ENCODE assay signal across 8 cellular contexts in genomic region chr15:82502700-82503339, GRCh38. TPM values are rescaled to one million over a fixed set of nuclear protein-coding genes. Genes with fewer than 3 reads are reported as not detected.
A peak's percentile ranks its signal among the peaks of the same experiment; 100 is the strongest.
DNase-seq lines count a peak whose midpoint lies in the region; ATAC-seq and TF ChIP-seq lines count a peak whose summit lies in the region.
"Not testable (repeated sequence)": the region's sequence is repeated elsewhere in the genome, so short reads cannot be mapped to it uniquely, and the experiment has no call there.

No MANE protein-coding gene starts in this region.

- H3K27ac Mint-ChIP-seq in CD4-positive, alpha-beta T cell; T-helper 2 cell treated with Interferon-gamma antibody and Interleukin-4, amounts not matched to agents 5 μg/mL and 100 μg/mL, for 36 hours; activated naive CD4-positive, alpha-beta T cell treated with anti-CD3 and anti-CD28 coated beads, Interleukin-2, amount 50 U/mL, for 72 hours: not testable (repeated sequence)

- H3K36me3 ChIP-seq in lung (ENCODE audit: control insufficient read depth in 2 of 2, insufficient read depth in 2 of 2, low read length in 2 of 2): not testable (repeated sequence)

- not testable (repeated sequence) for H3K36me3 Mint-ChIP-seq in CD4-positive, alpha-beta T cell (ENCODE audit: low read depth); T-helper 2 cell treated with Interferon-gamma antibody and Interleukin-4, amounts not matched to agents 5 μg/mL and 100 μg/mL, for 36 hours (ENCODE audit: low read depth); activated naive CD4-positive, alpha-beta T cell treated with anti-CD3 and anti-CD28 coated beads, Interleukin-2, amount 50 U/mL, for 72 hours

- intact Hi-C loops in CD4-positive, alpha-beta T cell (cut with DNase I, micrococcal nuclease): not testable (repeated sequence)

- not testable (repeated sequence) for H3K27ac ChIP-seq in CD4-positive, alpha-beta T cell (ENCODE audit: low read depth, low read length); lung (ENCODE audit: low read depth in 1 of 2, low read length in 1 of 2)

- POLR2A ChIA-PET in CD4-positive, alpha-beta T cell (lab: Charles Lee): not testable (repeated sequence)

- not testable (repeated sequence) for H3K4me3 ChIP-seq in lung

- not testable (repeated sequence) for TF ChIP-seq CTCF in CD4-positive, alpha-beta T cell (IDR thresholded peaks at IDR 0.05); lung (IDR thresholded peaks at IDR 0.05; ENCODE audit: control extremely low read depth, extremely low read depth)

- H3K9me3 ChIP-seq in CD4-positive, alpha-beta T cell (ENCODE audit: control insufficient read depth, low read length); lung (ENCODE audit: control insufficient read depth in 2 of 2, insufficient read depth in 1 of 2, low read length in 1 of 2): not testable (repeated sequence)

- not testable (repeated sequence) for H3K4me1 Mint-ChIP-seq in CD4-positive, alpha-beta T cell (ENCODE audit: low read depth); T-helper 2 cell treated with Interferon-gamma antibody and Interleukin-4, amounts not matched to agents 5 μg/mL and 100 μg/mL, for 36 hours (ENCODE audit: low read depth)

- not testable (repeated sequence) for H3K4me1 ChIP-seq in lung (ENCODE audit: control insufficient read depth in 2 of 2, insufficient read depth in 2 of 2, low read length in 2 of 2)

- H3K9me3 Mint-ChIP-seq in CD4-positive, alpha-beta T cell; T-helper 2 cell treated with Interferon-gamma antibody and Interleukin-4, amounts not matched to agents 5 μg/mL and 100 μg/mL, for 36 hours; activated naive CD4-positive, alpha-beta T cell treated with anti-CD3 and anti-CD28 coated beads, Interleukin-2, amount 50 U/mL, for 72 hours: not testable (repeated sequence)

- WGBS in lung, 2 donors: 35 to 37% methylated on average over 3 of the region's 7 CpGs

- H3K4me3 Mint-ChIP-seq in CD4-positive, alpha-beta T cell; T-helper 2 cell treated with Interferon-gamma antibody and Interleukin-4, amounts not matched to agents 5 μg/mL and 100 μg/mL, for 36 hours: not testable (repeated sequence)

- DNase-seq in CD4-positive, alpha-beta T cell: peak in 3 of 10 experiments; percentile 1 to 5 (median 3)
- DNase-seq in T-helper 2 cell treated with Interferon-gamma antibody and Interleukin-4, amounts not matched to agents 5 μg/mL and 100 μg/mL, for 36 hours (ENCODE audit: low spot score): peak; percentile 18
- DNase-seq in activated naive CD4-positive, alpha-beta T cell treated with anti-CD3 and anti-CD28 coated beads, Interleukin-2, amount 50 U/mL, for 72 hours (ENCODE audit: low spot score in 2 of 2); lung (ENCODE audit: low spot score): not testable (repeated sequence)
- DNase-seq in stimulated activated CD4-positive, alpha-beta T cell treated with anti-CD3 and anti-CD28 coated beads, Interleukin-1b, Interleukin-23, amount 100 ng/mL, for 48 hours: peak; percentile 2

- not testable (repeated sequence) for H3K27me3 ChIP-seq in CD4-positive, alpha-beta T cell (ENCODE audit: control insufficient read depth, insufficient read depth, low read length); lung (ENCODE audit: control insufficient read depth, insufficient read depth)

- not testable (repeated sequence) for H3K27me3 Mint-ChIP-seq in CD4-positive, alpha-beta T cell; T-helper 2 cell treated with Interferon-gamma antibody and Interleukin-4, amounts not matched to agents 5 μg/mL and 100 μg/mL, for 36 hours (ENCODE audit: low read depth)

- peak; percentile 59 for ATAC-seq in CD4-positive, alpha-beta T cell (ENCODE audit: poor library complexity)
- ATAC-seq in GM19397 (IDR thresholded peaks at IDR 0.05; ENCODE audit: unreplicated experiment) (peak; percentile 56), HG02981 (IDR thresholded peaks at IDR 0.05; ENCODE audit: unreplicated experiment) (peak; percentile 49), esophagus mucosa (peak; percentile 71), lung (ENCODE audit: insufficient read depth, low FRiP score) (peak; percentile 70)
- peak; percentile 53 to 66 for ATAC-seq in activated naive CD4-positive, alpha-beta T cell treated with anti-CD3 and anti-CD28 coated beads, Interleukin-2, amount 50 U/mL, for 72 hours

- CTCF ChIA-PET in CD4-positive, alpha-beta T cell (lab: Charles Lee): not testable (repeated sequence)

RNA-seq across cellular contexts. Expression of gene RPS17, which starts 37.4 kb away (rescaled TPM):
- total RNA-seq in CD4-positive, alpha-beta T cell: 1,000 to 10,000 TPM; 3,141 to 3,180 TPM
- 1,000 to 10,000 TPM; 3,116 to 3,713 TPM for total RNA-seq in activated naive CD4-positive, alpha-beta T cell treated with anti-CD3 and anti-CD28 coated beads, Interleukin-2, amount 50 U/mL, for 72 hours
- total RNA-seq in esophagus mucosa: 2,071 TPM
- total RNA-seq in lung: 1,000 to 10,000 TPM; 1,181 to 1,750 TPM
- 1,000 to 10,000 TPM; 3,085 to 4,573 TPM for polyA plus RNA-seq in lung
